In genomic region chr22:45896153-45896951, GRCh38 we compare ENCODE assay signal across 16 cellular contexts.
DNase-seq lines count a peak whose midpoint lies in the region; ATAC-seq and TF ChIP-seq lines count a peak whose summit lies in the region.
"Had no signal": no experiment of that assay in that cellular context is flagged by ENCODE, and none has a peak within 500 bp of the region (broad histone marks: within the 10 kb centered on the region; RNA-seq: fewer than 3 reads in every experiment).

No MANE protein-coding gene starts in this region.

- peak; percentile 6 for DNase-seq in LHCN-M2 (ENCODE audit: low read depth)
- DNase-seq in mesenchymal stem cell: no peak
- no peak for DNase-seq in GM20000 (ENCODE audit: low spot score)
- DNase-seq in stimulated activated CD4-positive, alpha-beta T cell treated with anti-CD3 and anti-CD28 coated beads, Interleukin-1b, Interleukin-23, amount 100 ng/mL, for 48 hours: no peak
- DNase-seq: ACHN, cortex of kidney, NCI-H146, occipital lobe had no signal

- H3K27ac ChIP-seq in BLaER1: no peak overlapping the region
- peak overlapping the region; percentile 80 to 86 for H3K27ac ChIP-seq in esophagus (ENCODE audit: low read depth in 2 of 2, low read length in 1 of 2)
- no peak overlapping the region for H3K27ac ChIP-seq in mesenchymal stem cell (ENCODE audit: low read length, poor library complexity, severe bottlenecking)
- H3K27ac ChIP-seq: SJSA1 had no signal

- TF ChIP-seq CTCF in GM20000 (IDR thresholded peaks at IDR 0.05; ENCODE audit: extremely low read depth, missing control alignments): no peak

- no peak overlapping the region for H3K18ac ChIP-seq in mesenchymal stem cell (ENCODE audit: low read depth in 1 of 2, low read length in 2 of 2)

- WGBS in esophagus, 2 donors: 40 to 59% methylated on average over 19 to 20 of the region's 20 CpGs
- 70% methylated on average over 20 of the region's 20 CpGs for WGBS in mesenchymal stem cell

- ATAC-seq in activated CD4-positive, CD25-positive, alpha-beta regulatory T cell treated with anti-CD3 and anti-CD28 coated beads, Interleukin-2, amount 50 U/mL, for 24 hours: no peak
- no peak for ATAC-seq in HG03571 (IDR thresholded peaks at IDR 0.05; ENCODE audit: unreplicated experiment)
- ATAC-seq: GM12878, left lobe of liver had no signal

- H3K79me1 ChIP-seq in mesenchymal stem cell (replicated peaks; ENCODE audit: low read length, poor library complexity, severe bottlenecking): no peaks in the 10 kb centered on the region

- H2AK5ac ChIP-seq in mesenchymal stem cell (ENCODE audit: low read length, severe bottlenecking): no peak overlapping the region

- H3K9ac ChIP-seq in BLaER1 (no peak overlapping the region), mesenchymal stem cell (ENCODE audit: low read length) (no peak overlapping the region)

- no peak overlapping the region for H2BK15ac ChIP-seq in mesenchymal stem cell (ENCODE audit: low read depth, poor library complexity, severe bottlenecking)

- no peak overlapping the region for H2BK120ac ChIP-seq in mesenchymal stem cell (ENCODE audit: low read depth, low read length)

- no peak overlapping the region for H2BK12ac ChIP-seq in mesenchymal stem cell (ENCODE audit: low read length in 2 of 2)

- H3K23ac ChIP-seq in mesenchymal stem cell (ENCODE audit: low read length in 2 of 2): no peak overlapping the region

- H4K8ac ChIP-seq in mesenchymal stem cell (ENCODE audit: low read length): no peak overlapping the region

- H3K4me1 ChIP-seq in BLaER1 (peaks cover 32% of the 10 kb centered on the region), esophagus (ENCODE audit: control insufficient read depth in 2 of 2, insufficient read depth in 2 of 2, low read length in 1 of 2) (peaks cover 4 to 25% of the 10 kb centered on the region in 2 donors), mesenchymal stem cell (ENCODE audit: control insufficient read depth, insufficient read depth, low read depth, low read length) (peaks cover 8% of the 10 kb centered on the region)
- H3K4me1 ChIP-seq: HAP-1 had no signal

- H3K4me3 ChIP-seq in BLaER1 (no peak overlapping the region), esophagus (ENCODE audit: low read depth in 1 of 2, low read length in 2 of 2) (no peak overlapping the region), mesenchymal stem cell (ENCODE audit: insufficient read depth in 1 of 2, low read depth in 1 of 2, low read length in 2 of 2) (no peak overlapping the region)
- H3K4me3 ChIP-seq: GM12878, HAP-1, SJSA1 had no signal

- H2BK5ac ChIP-seq in mesenchymal stem cell (ENCODE audit: low read depth, low read length, poor library complexity, severe bottlenecking): no peak overlapping the region

- no peak overlapping the region for H3K14ac ChIP-seq in mesenchymal stem cell (ENCODE audit: low read length in 2 of 2)

- H3K9me3 ChIP-seq in BLaER1: no peaks in the 10 kb centered on the region
- H3K9me3 ChIP-seq in esophagus (ENCODE audit: control insufficient read depth in 2 of 2, insufficient read depth in 1 of 2, low read depth in 1 of 2, low read length in 1 of 2): no peaks in the 10 kb centered on the region
- H3K9me3 ChIP-seq in mesenchymal stem cell (ENCODE audit: control insufficient read depth, low read length): no peaks in the 10 kb centered on the region
- H3K9me3 ChIP-seq: HAP-1, SJSA1 had no signal

- H3K4ac ChIP-seq in mesenchymal stem cell (ENCODE audit: low read depth in 1 of 2, low read length in 2 of 2): no peak overlapping the region

- H4K91ac ChIP-seq in mesenchymal stem cell (ENCODE audit: low read length): peak overlapping the region; percentile 43

- H3K27me3 ChIP-seq in BLaER1: peaks cover 22% of the 10 kb centered on the region
- no peaks in the 10 kb centered on the region for H3K27me3 ChIP-seq in esophagus (ENCODE audit: control insufficient read depth in 1 of 2, insufficient read depth in 2 of 2, low read length in 2 of 2)
- peaks cover 9 to 79% of the 10 kb centered on the region in 2 experiments for H3K27me3 ChIP-seq in mesenchymal stem cell (ENCODE audit: control insufficient read depth in 1 of 2, insufficient read depth in 1 of 2, low read length in 2 of 2)
- H3K27me3 ChIP-seq: SJSA1 had no signal

- H4K20me1 ChIP-seq in BLaER1: peaks cover 28% of the 10 kb centered on the region

- no peak overlapping the region for H2AFZ ChIP-seq in mesenchymal stem cell (ENCODE audit: low read depth, low read length)

- H3K36me3 ChIP-seq in BLaER1 (no peaks in the 10 kb centered on the region), esophagus (ENCODE audit: control insufficient read depth in 2 of 2, insufficient read depth in 2 of 2, low read length in 1 of 2) (no peaks in the 10 kb centered on the region), mesenchymal stem cell (ENCODE audit: control insufficient read depth in 1 of 2, insufficient read depth in 2 of 2, low read depth in 1 of 2, low read length in 2 of 2) (no peaks in the 10 kb centered on the region)
- H3K36me3 ChIP-seq: HAP-1, SJSA1 had no signal

- peak overlapping the region; percentile 51 for H3K4me2 ChIP-seq in BLaER1
- H3K4me2 ChIP-seq in mesenchymal stem cell (ENCODE audit: low read length, poor library complexity, severe bottlenecking): no peak overlapping the region

Comparison
In these comparisons a context has a peak if more than half of its experiments do, and no peak if none do; other contexts are left out.
1. H3K27ac ChIP-seq: peak in esophagus (2 of 2); none in BLaER1 (single experiment) and mesenchymal stem cell (single experiment).